1 cellular context compared by ENCODE assay signal in the genomic region with DNA sequence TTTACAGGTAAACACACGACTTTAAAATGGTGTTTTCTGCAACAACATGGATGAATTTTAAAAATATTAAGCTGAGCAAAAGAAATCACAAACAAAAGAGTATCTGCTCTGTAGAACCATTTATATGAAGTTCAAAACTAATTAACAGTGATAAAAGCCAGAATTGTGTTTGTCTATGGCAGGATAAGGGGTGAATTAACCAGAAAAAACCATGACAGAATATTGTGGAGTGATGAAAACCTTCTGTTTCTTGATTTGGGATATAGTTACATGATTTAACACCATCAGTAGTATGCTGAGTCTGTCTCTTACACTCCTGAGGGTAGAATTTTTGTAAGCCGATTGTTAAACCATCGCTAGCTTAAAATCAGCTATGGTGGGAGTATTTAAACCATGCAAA.
A peak's percentile ranks its signal among the peaks of the same experiment; 100 is the strongest.
TF ChIP-seq lines count a peak whose summit lies in the region.

No MANE protein-coding gene starts in this region.

TF ChIP-seq in SK-N-SH, 30 proteins besides CTCF, POLR2A, EP300 and RAD21 (continued from another document):
- TF ChIP-seq ZBTB33 (IDR thresholded peaks at IDR 0.05; ENCODE audit: borderline replicate concordance, low read depth): no peak
- no peak for TF ChIP-seq SIN3A (IDR thresholded peaks at IDR 0.05; ENCODE audit: borderline replicate concordance, low read depth, low read length)
- TF ChIP-seq RFX5 (IDR thresholded peaks at IDR 0.05; ENCODE audit: low read length): no peak
- TF ChIP-seq POLR2AphosphoS5 (IDR thresholded peaks at IDR 0.05; ENCODE audit: low read depth, low read length): peak; percentile 50; the same call in 1 of the 2 replicates
- TF ChIP-seq RCOR1 (IDR thresholded peaks at IDR 0.05; ENCODE audit: low read length): no peak
- TF ChIP-seq YY1 (IDR thresholded peaks at IDR 0.05; ENCODE audit: low read depth): no peak
- TF ChIP-seq MXI1 (IDR thresholded peaks at IDR 0.05; ENCODE audit: low read depth, low read length): no peak
- TF ChIP-seq TCF12 (IDR thresholded peaks at IDR 0.05): peak; percentile 78
- TF ChIP-seq RXRA (IDR thresholded peaks at IDR 0.05; ENCODE audit: borderline replicate concordance, low read depth): no peak
- no peak for TF ChIP-seq TAF1 (IDR thresholded peaks at IDR 0.05; ENCODE audit: borderline replicate concordance, low read depth, low read length)
- TF ChIP-seq SMC3 (IDR thresholded peaks at IDR 0.05; ENCODE audit: low read depth, low read length): no peak
- no peak for TF ChIP-seq JUND (IDR thresholded peaks at IDR 0.05)
- TF ChIP-seq GABPA (IDR thresholded peaks at IDR 0.05; ENCODE audit: low read depth): no peak
- no peak for TF ChIP-seq MEF2A (IDR thresholded peaks at IDR 0.05; ENCODE audit: borderline replicate concordance, low read depth)
